Comparison of ENCODE assay signal across 25 cellular contexts in genomic region chr3:50625879-50626182, GRCh38. TPM values are rescaled to one million over a fixed set of nuclear protein-coding genes. Genes with fewer than 3 reads are reported as not detected.
DNase-seq lines count a peak whose midpoint lies in the region; ATAC-seq and TF ChIP-seq lines count a peak whose summit lies in the region.
"Had no signal": no experiment of that assay in that cellular context is flagged by ENCODE, and none has a peak within 500 bp of the region (broad histone marks: within the 10 kb centered on the region; RNA-seq: fewer than 3 reads in every experiment).

No MANE protein-coding gene starts in this region.

- no peaks in the 10 kb centered on the region for H4K20me1 ChIP-seq in PC-9 (ENCODE audit: insufficient read depth)

- no peaks in the 10 kb centered on the region for H3K9me3 Mint-ChIP-seq in stimulated activated effector memory CD8-positive, alpha-beta T cell treated with anti-CD3 and anti-CD28 coated beads, Interleukin-12 subunit alpha, Interleukin-12 subunit beta, amount 100 ng/mL, for 72 hours
- H3K9me3 Mint-ChIP-seq: activated B cell treated with CpG ODN at 0.5 μM for 24 hours, IgD-negative memory B cell had no signal

- POLR2A ChIA-PET in PC-9 (lab: Charles Lee; ENCODE audit: unreplicated experiment): interaction anchor here (0.6 to 0.7 kb wide), 2 partner anchors 759 to 871 kb away, joined by 3 to 4 read pairs; partner anchors contain the start of gene MANF

- H3K4me3 ChIP-seq in heart right ventricle (no peak overlapping the region), PC-9 (no peak overlapping the region), right atrium auricular region (no peak overlapping the region)
- H3K4me3 ChIP-seq: mucosa of descending colon, stomach had no signal

- no TSS peak for BruUV-seq in PC-9 (replicated peaks; lab: Mats Ljungman, UMichigan)

- ATAC-seq in heart right ventricle: peak in 2 of 8 donors; percentile 12 to 31
- ATAC-seq in Right ventricle myocardium superior (ENCODE audit: poor library complexity): no peak
- ATAC-seq in stimulated activated effector memory CD8-positive, alpha-beta T cell treated with anti-CD3 and anti-CD28 coated beads, Interleukin-12 subunit alpha, Interleukin-12 subunit beta, amount 100 ng/mL, for 72 hours: no peak
- ATAC-seq in GM18517 (IDR thresholded peaks at IDR 0.05; ENCODE audit: unreplicated experiment): no peak
- ATAC-seq in GM19463 (IDR thresholded peaks at IDR 0.05; ENCODE audit: unreplicated experiment): no peak
- ATAC-seq: foreskin keratinocyte, sciatic nerve had no signal

- peaks cover 76% of the 10 kb centered on the region for H3K79me2 ChIP-seq in PC-9 (ENCODE audit: low read depth)

- H3K36me3 ChIP-seq in heart right ventricle: peaks cover 0 to 29% (median 0%) of the 10 kb centered on the region in 9 donors
- 0 out of 2 replicates have a peak, but pooled peaks cover 3% of the 10 kb centered on the region for H3K36me3 ChIP-seq in PC-9 (ENCODE audit: low read depth)
- H3K36me3 ChIP-seq in right atrium auricular region: peaks cover 6% of the 10 kb centered on the region

- H3K4me1 ChIP-seq in heart right ventricle: peaks cover 18 to 100% (median 80%) of the 10 kb centered on the region in 9 donors
- peaks cover 71% of the 10 kb centered on the region for H3K4me1 ChIP-seq in PC-9 (replicated peaks; ENCODE audit: insufficient read depth)
- H3K4me1 ChIP-seq in right atrium auricular region: peaks cover 0 to 85% of the 10 kb centered on the region in 2 donors

- no peaks in the 10 kb centered on the region for H3K27me3 ChIP-seq in heart right ventricle
- no peaks in the 10 kb centered on the region for H3K27me3 ChIP-seq in PC-9 (ENCODE audit: insufficient read depth, low read depth)
- no peaks in the 10 kb centered on the region for H3K27me3 ChIP-seq in right atrium auricular region
- H3K27me3 ChIP-seq: foreskin keratinocyte, stomach had no signal

- WGBS in heart right ventricle, 2 donors: 45 to 55% methylated on average over 4 of the region's 4 CpGs

- CTCF ChIA-PET in PC-9 (lab: Charles Lee): interaction anchor here (0.6 kb wide), 1 partner anchor 1434 kb away, joined by 3 read pairs; no protein-coding TSS in a partner anchor

- H3K36me3 Mint-ChIP-seq in stimulated activated effector memory CD8-positive, alpha-beta T cell treated with anti-CD3 and anti-CD28 coated beads, Interleukin-12 subunit alpha, Interleukin-12 subunit beta, amount 100 ng/mL, for 72 hours: peaks cover 72% of the 10 kb centered on the region

- H3K27ac Mint-ChIP-seq in stimulated activated effector memory CD8-positive, alpha-beta T cell treated with anti-CD3 and anti-CD28 coated beads, Interleukin-12 subunit alpha, Interleukin-12 subunit beta, amount 100 ng/mL, for 72 hours: peak overlapping the region; percentile 37
- H3K27ac Mint-ChIP-seq: activated B cell treated with CpG ODN at 0.5 μM for 24 hours, IgD-negative memory B cell had no signal

- TF ChIP-seq CTCF in heart right ventricle (IDR thresholded peaks at IDR 0.05) (no peak), PC-9 (conservative IDR thresholded peaks at IDR 0.05) (no peak), right atrium auricular region (IDR thresholded peaks at IDR 0.05) (no peak)

- H3K9me2 ChIP-seq in PC-9 (ENCODE audit: insufficient read depth): no peaks in the 10 kb centered on the region

- peaks cover 94% of the 10 kb centered on the region for H3K4me1 Mint-ChIP-seq in stimulated activated effector memory CD8-positive, alpha-beta T cell treated with anti-CD3 and anti-CD28 coated beads, Interleukin-12 subunit alpha, Interleukin-12 subunit beta, amount 100 ng/mL, for 72 hours

- H3K4me2 ChIP-seq in PC-9: 0 out of 2 replicates have a peak overlapping the region, but pooled peaks have one; percentile 65

- no peak for DNase-seq in heart right ventricle
- no peak for DNase-seq in Right ventricle myocardium superior
- no peak for DNase-seq in PC-9
- DNase-seq in right atrium auricular region (ENCODE audit: low spot score): no peak
- no peak for DNase-seq in stimulated activated effector memory CD8-positive, alpha-beta T cell treated with anti-CD3 and anti-CD28 coated beads, Interleukin-12 subunit alpha, Interleukin-12 subunit beta, amount 100 ng/mL, for 72 hours (ENCODE audit: low spot score in 2 of 2)
- no peak for DNase-seq in NCI-H82 (lab: John Stamatoyannopoulos, UW)
- DNase-seq: activated B cell treated with CpG ODN at 0.5 μM for 24 hours; activated CD8-positive, alpha-beta memory T cell treated with anti-CD3 and anti-CD28 coated beads, Interleukin-2, amount 50 U/mL, for 48 hours; activated naive CD4-positive, alpha-beta T cell; foreskin keratinocyte; H7; left colon; mucosa of descending colon; MV-4-11; NCI-H2029; NCI-H446 treated with DMSO at 0.1 percent for 48 hours; nucleus accumbens; SIG-M5; stimulated activated CD4-positive, alpha-beta T cell treated with anti-CD3 and anti-CD28 coated beads, Interleukin-1b, Interleukin-23, amount 100 ng/mL, for 48 hours; stomach; T-helper 2 cell had no signal

- H2AFZ ChIP-seq in PC-9: no peak overlapping the region

- H3K27ac ChIP-seq in heart right ventricle: peak overlapping the region in 9 of 10 donors; percentile 47 to 97 (median 69)
- peak overlapping the region; percentile 68 for H3K27ac ChIP-seq in PC-9
- H3K27ac ChIP-seq in right atrium auricular region: peak overlapping the region; percentile 79 to 97
- H3K27ac ChIP-seq: foreskin keratinocyte, stomach had no signal

- intact Hi-C loops in heart right ventricle (cut with DNase I) (loop anchor here in 1 of 10 donors (10.0 kb wide), 1 partner anchor 749 kb away; no protein-coding TSS in a partner anchor), Right ventricle myocardium superior (cut with DNase I) (no loop called here), PC-9 (cut with micrococcal nuclease; ENCODE audit: unreplicated experiment) (loop anchor here (2.0 kb wide), 2 partner anchors 37 to 45 kb away; no protein-coding TSS in a partner anchor)

- H3F3A ChIP-seq in PC-9 (ENCODE audit: insufficient read depth, low read depth): peaks cover 24% of the 10 kb centered on the region

- H3K9me3 ChIP-seq in heart right ventricle (no peaks in the 10 kb centered on the region), PC-9 (ENCODE audit: insufficient read depth, low read depth) (no peaks in the 10 kb centered on the region), right atrium auricular region (no peaks in the 10 kb centered on the region)
- H3K9me3 ChIP-seq: mucosa of descending colon, stomach had no signal

- no peak overlapping the region for H3K4me3 Mint-ChIP-seq in stimulated activated effector memory CD8-positive, alpha-beta T cell treated with anti-CD3 and anti-CD28 coated beads, Interleukin-12 subunit alpha, Interleukin-12 subunit beta, amount 100 ng/mL, for 72 hours
- H3K4me3 Mint-ChIP-seq: activated B cell treated with CpG ODN at 0.5 μM for 24 hours, IgD-negative memory B cell had no signal

RNA-seq across cellular contexts. Expression of gene MAPKAPK3, which starts 8.9 kb away (rescaled TPM):
- total RNA-seq in heart right ventricle (100 to 1,000 TPM; 278 to 496 (median 334) TPM), Right ventricle myocardium superior (430 TPM), PC-9 (2021) (88.2 and 99.5 TPM in 2 replicates), right atrium auricular region (100 to 1,000 TPM; 148 to 187 TPM)
- polyA plus RNA-seq in heart right ventricle: 100 to 1,000 TPM; 134 to 225 TPM

RNA-seq across cellular contexts. Expression of gene CISH, which starts 14.3 kb away (rescaled TPM):
- total RNA-seq in heart right ventricle (100 to 1,000 TPM in 1 of 10 donors, 10 to 100 TPM in 6, 1 to 10 TPM in 3; 5.4 to 131 (median 24.0) TPM), Right ventricle myocardium superior (8.0 TPM), PC-9 (2021) (2.7 and 3.2 TPM in 2 replicates), right atrium auricular region (1 to 10 TPM; 4.7 to 9.9 TPM)
- polyA plus RNA-seq in heart right ventricle: 10 to 100 TPM in 1 of 2 donors, 1 to 10 TPM in 1; 8.9 to 21.1 TPM

RNA-seq across cellular contexts. Expression of gene DOCK3, which starts 48.9 kb away (rescaled TPM):
- total RNA-seq in heart right ventricle (1 to 10 TPM; 4.3 to 6.6 (median 4.7) TPM), Right ventricle myocardium superior (3.6 TPM), PC-9 (2021) (15.2 and 16.9 TPM in 2 replicates), right atrium auricular region (1 to 10 TPM; 2.7 to 4.6 TPM)
- 1 to 10 TPM; 1.2 to 5.0 TPM for polyA plus RNA-seq in heart right ventricle
- polyA plus RNA-seq: IgD-negative memory B cell had no signal

RNA-seq across cellular contexts. Expression of gene HEMK1, which starts 56.5 kb away (rescaled TPM):
- total RNA-seq in heart right ventricle (10 to 100 TPM; 10.6 to 19.0 (median 14.8) TPM), Right ventricle myocardium superior (19.5 TPM), PC-9 (2021) (20.6 and 24.2 TPM in 2 replicates), right atrium auricular region (1 to 10 TPM; 7.2 to 9.6 TPM)
- polyA plus RNA-seq in heart right ventricle: 10 to 100 TPM; 13.5 to 17.7 TPM

RNA-seq across cellular contexts. Expression of gene C3orf18, which starts 58.3 kb away (rescaled TPM):
- total RNA-seq in heart right ventricle: 10 to 100 TPM; 31.6 to 49.9 (median 43.4) TPM
- 10 to 100 TPM; 19.9 to 28.7 TPM for polyA plus RNA-seq in heart right ventricle
- 53.1 TPM for total RNA-seq in Right ventricle myocardium superior
- total RNA-seq in PC-9 (2021): 7.4 and 7.5 TPM in 2 replicates
- 10 to 100 TPM; 25.6 to 34.8 TPM for total RNA-seq in right atrium auricular region
